Comparison of ENCODE assay signal across 15 cellular contexts in genomic region chr3:123658118-123658859, GRCh38.
DNase-seq lines count a peak whose midpoint lies in the region; ATAC-seq, FAIRE-seq and TF ChIP-seq lines count a peak whose summit lies in the region.
"Had no signal": no experiment of that assay in that cellular context is flagged by ENCODE, and none has a peak within 500 bp of the region (broad histone marks: within the 10 kb centered on the region; RNA-seq: fewer than 3 reads in every experiment).

No MANE protein-coding gene starts in this region.

- in situ Hi-C loops in HAP-1 (cut with MboI; ENCODE audit: low sequenced_read_pairs), result no loop called here

- no peak overlapping the region for H3K4me2 ChIP-seq in astrocyte (ENCODE audit: low read length)

- H3K79me2 ChIP-seq in astrocyte (ENCODE audit: insufficient read depth, low read length), result no peaks in the 10 kb centered on the region

- H3K27me3 Mint-ChIP-seq in astrocyte (ENCODE audit: low read depth, unreplicated experiment), result no peaks in the 10 kb centered on the region

- H3K36me3 ChIP-seq in astrocyte (ENCODE audit: insufficient read depth, low read length) (peaks cover 27% of the 10 kb centered on the region), heart left ventricle (peaks cover 0 to 6% (median 0%) of the 10 kb centered on the region in 9 donors), HAP-1 (replicated peaks) (0 out of 2 replicates have a peak, but pooled peaks cover 4% of the 10 kb centered on the region)

- H4K20me1 ChIP-seq in astrocyte (ENCODE audit: insufficient read depth, low read length), result no peaks in the 10 kb centered on the region

- H3K9me3 ChIP-seq in astrocyte (ENCODE audit: insufficient read depth, low read depth, low read length), result peaks cover 5% of the 10 kb centered on the region
- H3K9me3 ChIP-seq in heart left ventricle, result no peaks in the 10 kb centered on the region
- H3K9me3 ChIP-seq in HAP-1, result 0 out of 2 replicates have a peak, but pooled peaks cover 2% of the 10 kb centered on the region

- H2AFZ ChIP-seq in astrocyte (ENCODE audit: low read depth, low read length), result no peak overlapping the region

- no peak for TF ChIP-seq CTCF in astrocyte (IDR thresholded peaks at IDR 0.05; ENCODE audit: insufficient read depth, low read depth, low read length)
- no peak for TF ChIP-seq CTCF in heart left ventricle (IDR thresholded peaks at IDR 0.05)

- no peak overlapping the region for H3K9ac ChIP-seq in astrocyte (ENCODE audit: low read length)

- ATAC-seq in heart left ventricle (peak in 3 of 4 donors; percentile 30 to 53 (median 38)), GM18868 (IDR thresholded peaks at IDR 0.05; ENCODE audit: unreplicated experiment) (no peak)
- ATAC-seq: activated CD8-positive, alpha-beta T cell treated with anti-CD3 and anti-CD28 coated beads for 36 hours; CD8-positive, alpha-beta T cell; stimulated activated effector memory CD8-positive, alpha-beta T cell treated with anti-CD3 and anti-CD28 coated beads, Interleukin-12 subunit alpha, Interleukin-12 subunit beta, amount 100 ng/mL, for 72 hours had no signal

- FAIRE-seq in astrocyte (lab: Jason Lieb, UNC), result peak; percentile 45
- FAIRE-seq: keratinocyte had no signal

- H3K4me1 ChIP-seq in astrocyte (ENCODE audit: insufficient read depth, low read length) (peaks cover 41% of the 10 kb centered on the region), heart left ventricle (peaks cover 25 to 75% (median 49%) of the 10 kb centered on the region in 12 donors), HAP-1 (no peaks in the 10 kb centered on the region)

- intact Hi-C loops in heart left ventricle (cut with DNase I), result loop anchor here in 2 of 10 donors (5.0 to 10.0 kb wide), 2 partner anchors 39 to 47 kb away; no protein-coding TSS in a partner anchor

- no peak for TF ChIP-seq POLR2A in heart left ventricle (IDR thresholded peaks at IDR 0.05)

- H3K27me3 ChIP-seq in astrocyte (ENCODE audit: insufficient read depth, low read length), result no peaks in the 10 kb centered on the region
- H3K27me3 ChIP-seq in heart left ventricle, result no peaks in the 10 kb centered on the region
- no peaks in the 10 kb centered on the region for H3K27me3 ChIP-seq in HAP-1 (ENCODE audit: low read depth)
- H3K27me3 ChIP-seq: SJSA1 had no signal

- no peak overlapping the region for H3K4me3 Mint-ChIP-seq in astrocyte (ENCODE audit: unreplicated experiment)
- H3K4me3 Mint-ChIP-seq: activated CD8-positive, alpha-beta T cell treated with anti-CD3 and anti-CD28 coated beads for 36 hours; CD8-positive, alpha-beta T cell; stimulated activated effector memory CD8-positive, alpha-beta T cell treated with anti-CD3 and anti-CD28 coated beads, Interleukin-12 subunit alpha, Interleukin-12 subunit beta, amount 100 ng/mL, for 72 hours had no signal

- DNase-seq in EL (peak; percentile 50), astrocyte (ENCODE audit: low read depth) (peak; percentile 91), heart left ventricle (peak in 4 of 5 donors; percentile 54 to 77 (median 70)), skeletal muscle cell (ENCODE audit: low read depth) (peak; percentile 82), NK-92 (lab: John Stamatoyannopoulos, UW; ENCODE audit: unreplicated experiment) (no peak), HAP-1 (ENCODE audit: low spot score in 2 of 2) (no peak), NCI-H146 (lab: John Stamatoyannopoulos, UW) (no peak)
- DNase-seq: activated CD8-positive, alpha-beta T cell treated with anti-CD3 and anti-CD28 coated beads for 36 hours; CD8-positive, alpha-beta T cell; NCI-H1694 treated with DMSO at 0.1 percent for 48 hours had no signal

- WGBS in heart left ventricle, 4 donors, result 79 to 100% (median 89%) methylated on average over 1 of the region's 1 CpG

- H3K27ac ChIP-seq in astrocyte (ENCODE audit: low read depth, low read length) (no peak overlapping the region), heart left ventricle (peak overlapping the region in 8 of 12 donors; percentile 13 to 84 (median 32))
- H3K27ac ChIP-seq: SJSA1 had no signal

- H3K9me3 Mint-ChIP-seq in astrocyte (ENCODE audit: unreplicated experiment), result peaks cover 5% of the 10 kb centered on the region
- H3K9me3 Mint-ChIP-seq: activated CD8-positive, alpha-beta T cell treated with anti-CD3 and anti-CD28 coated beads for 36 hours; stimulated activated effector memory CD8-positive, alpha-beta T cell treated with anti-CD3 and anti-CD28 coated beads, Interleukin-12 subunit alpha, Interleukin-12 subunit beta, amount 100 ng/mL, for 72 hours had no signal

- peaks cover 31% of the 10 kb centered on the region for H3K4me1 Mint-ChIP-seq in astrocyte (ENCODE audit: low read depth, unreplicated experiment)
- H3K4me1 Mint-ChIP-seq: stimulated activated effector memory CD8-positive, alpha-beta T cell treated with anti-CD3 and anti-CD28 coated beads, Interleukin-12 subunit alpha, Interleukin-12 subunit beta, amount 100 ng/mL, for 72 hours had no signal

- H3K27ac Mint-ChIP-seq in astrocyte (ENCODE audit: unreplicated experiment), result no peak overlapping the region
- H3K27ac Mint-ChIP-seq: activated CD8-positive, alpha-beta T cell treated with anti-CD3 and anti-CD28 coated beads for 36 hours; CD8-positive, alpha-beta T cell; stimulated activated effector memory CD8-positive, alpha-beta T cell treated with anti-CD3 and anti-CD28 coated beads, Interleukin-12 subunit alpha, Interleukin-12 subunit beta, amount 100 ng/mL, for 72 hours had no signal

- peaks cover 56% of the 10 kb centered on the region for H3K36me3 Mint-ChIP-seq in astrocyte (ENCODE audit: low read depth, unreplicated experiment)
- H3K36me3 Mint-ChIP-seq: CD8-positive, alpha-beta T cell; stimulated activated effector memory CD8-positive, alpha-beta T cell treated with anti-CD3 and anti-CD28 coated beads, Interleukin-12 subunit alpha, Interleukin-12 subunit beta, amount 100 ng/mL, for 72 hours had no signal

- H3K4me3 ChIP-seq in astrocyte (ENCODE audit: insufficient read depth, low read depth, low read length) (no peak overlapping the region), heart left ventricle (no peak overlapping the region), skeletal muscle cell (ENCODE audit: low read depth, low read length) (no peak overlapping the region), HAP-1 (no peak overlapping the region)
- H3K4me3 ChIP-seq: SJSA1, skin epidermis had no signal

Comparison
In these comparisons a context has a peak if more than half of its experiments do, and no peak if none do; other contexts are left out.
1. DNase-seq: peak in EL (single experiment), astrocyte (single experiment), heart left ventricle (4 of 5) and skeletal muscle cell (single experiment); none in NK-92 (single experiment), HAP-1 (0 of 2) and NCI-H146 (single experiment).